ENCODE assay signal across 12 cellular contexts in the genomic region with DNA sequence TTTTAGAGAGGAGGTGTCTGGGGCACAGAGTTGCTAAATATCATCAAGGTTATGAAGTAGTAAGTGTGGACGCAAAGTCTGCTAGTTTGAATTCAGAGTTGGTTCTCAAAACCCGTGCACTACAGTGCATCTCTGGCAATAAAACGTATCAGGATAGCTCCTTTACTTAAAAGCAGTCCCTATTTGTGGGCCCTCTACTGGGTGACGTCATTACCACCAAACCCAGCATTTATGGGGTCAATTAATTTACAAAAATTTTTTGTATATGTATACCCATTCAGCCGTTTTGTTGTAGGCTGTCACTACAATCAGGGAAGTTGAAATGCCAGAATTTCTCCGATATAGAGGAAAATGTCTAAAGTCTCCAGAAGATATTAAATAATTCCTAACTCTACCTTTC. TPM values are rescaled to one million over a fixed set of nuclear protein-coding genes. Genes with fewer than 3 reads are reported as not detected.
"Had no signal": no experiment of that assay in that cellular context is flagged by ENCODE, and none has a peak within 500 bp of the region (broad histone marks: within the 10 kb centered on the region; RNA-seq: fewer than 3 reads in every experiment).

No MANE protein-coding gene starts in this region.

- H3K9me3 ChIP-seq: HAP-1 had no signal

- ATAC-seq: GM23338, HCT116 had no signal

- DNase-seq: GM23248, GOT3, H7, H9, HCEC 1CT, HFFc6 had no signal

- H3K9ac ChIP-seq: GM23248 had no signal

- H3K36me3 ChIP-seq: HAP-1 had no signal

- H3K4me2 ChIP-seq: GM23338 had no signal

- H2AFZ ChIP-seq: GM23248, GM23338 had no signal

- FAIRE-seq: H1, H54 had no signal

- H3K4me3 ChIP-seq: GM23248, GM23338, HAP-1 had no signal

- H3K27ac ChIP-seq: GM23248 had no signal

- H3K4me1 ChIP-seq: HAP-1 had no signal

RNA-seq across cellular contexts. Expression of a gene that starts 8.8 kb away (rescaled TPM):
- total RNA-seq: GM23248, GM23338, H1, H4, H7, H9 had no signal
- polyA plus RNA-seq: GM23248, GM23338, H1 had no signal

RNA-seq across cellular contexts. Expression of a gene that starts 17.5 kb away (rescaled TPM):
- total RNA-seq: GM23248, GM23338, H1, H4, H7, H9, HFFc6 had no signal
- polyA plus RNA-seq: GM23248, GM23338, H1 had no signal
